Comparison of ENCODE assay signal across 11 cellular contexts in the genomic region with DNA sequence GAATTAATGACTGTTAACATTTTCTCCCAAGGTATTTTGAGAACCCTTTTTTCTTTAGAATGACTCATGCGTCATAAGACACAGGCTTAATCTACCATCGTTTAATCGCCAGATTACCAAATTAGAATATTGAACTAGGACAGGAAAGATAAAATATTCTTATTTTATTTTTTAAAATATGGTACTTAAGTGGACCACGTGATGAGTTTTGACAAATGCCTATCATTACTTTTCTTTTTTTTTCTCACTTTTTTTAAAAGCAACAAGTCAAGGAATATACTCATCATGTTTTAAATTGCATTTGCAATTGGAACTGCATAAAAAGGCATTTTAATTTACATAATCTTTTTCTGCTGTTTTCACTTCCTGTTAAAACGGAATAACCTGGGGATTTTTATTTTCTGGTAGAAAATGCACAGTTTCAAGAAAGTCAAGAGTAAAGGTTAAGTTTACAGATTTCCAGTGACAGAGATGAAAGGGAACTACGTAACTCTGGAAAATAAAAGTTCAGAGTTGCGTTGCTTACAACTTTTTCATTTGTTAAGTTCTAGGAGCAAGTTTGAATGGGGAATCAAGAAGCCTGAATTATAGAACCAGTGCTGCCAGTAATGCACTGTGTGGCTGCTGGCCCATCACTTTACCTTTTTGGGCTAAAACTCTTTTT. TPM values are rescaled to one million over a fixed set of nuclear protein-coding genes. Genes with fewer than 3 reads are reported as not detected.
A peak's percentile ranks its signal among the peaks of the same experiment; 100 is the strongest.
DNase-seq lines count a peak whose midpoint lies in the region; ATAC-seq, FAIRE-seq and TF ChIP-seq lines count a peak whose summit lies in the region.
"Had no signal": no experiment of that assay in that cellular context is flagged by ENCODE, and none has a peak within 500 bp of the region (broad histone marks: within the 10 kb centered on the region; RNA-seq: fewer than 3 reads in every experiment).

No MANE protein-coding gene starts in this region.

- peak overlapping the region; percentile 0 to 78 (median 59); a peak in 14 of 22 replicates for H3K4me2 ChIP-seq in BLaER1 treated with 17β-estradiol and CSF1 and Interleukin-3, amounts not matched to agents 10 nM and 100 nM
- H3K4me2 ChIP-seq in astrocyte (ENCODE audit: low read length): no peak overlapping the region

- H3K27me3 ChIP-seq in BLaER1 treated with 17β-estradiol and CSF1 and Interleukin-3, amounts not matched to agents 10 nM and 100 nM: no peaks in the 10 kb centered on the region
- H3K27me3 ChIP-seq in astrocyte (ENCODE audit: insufficient read depth, low read length): no peaks in the 10 kb centered on the region

- H3K9ac ChIP-seq in BLaER1 treated with 17β-estradiol and CSF1 and Interleukin-3, amounts not matched to agents 10 nM and 100 nM: no peak overlapping the region
- no peak overlapping the region for H3K9ac ChIP-seq in astrocyte (ENCODE audit: low read length)

- TF ChIP-seq CTCF in astrocyte (IDR thresholded peaks at IDR 0.05; ENCODE audit: insufficient read depth, low read depth, low read length): no peak

- peaks cover 16 to 47% (median 32%) of the 10 kb centered on the region in 11 experiments; a peak in 21 of 22 replicates for H4K20me1 ChIP-seq in BLaER1 treated with 17β-estradiol and CSF1 and Interleukin-3, amounts not matched to agents 10 nM and 100 nM
- H4K20me1 ChIP-seq in astrocyte (ENCODE audit: insufficient read depth, low read length): peaks cover 28% of the 10 kb centered on the region

- peaks cover 5% of the 10 kb centered on the region for H3K9me3 Mint-ChIP-seq in astrocyte (ENCODE audit: unreplicated experiment)

- peak overlapping the region in 1 of 11 experiments; percentile 0; a peak in 1 of 22 replicates for H3K27ac ChIP-seq in BLaER1 treated with 17β-estradiol and CSF1 and Interleukin-3, amounts not matched to agents 10 nM and 100 nM
- H3K27ac ChIP-seq in astrocyte (ENCODE audit: low read depth, low read length): no peak overlapping the region

- no peak for FAIRE-seq in astrocyte (lab: Jason Lieb, UNC)

- peaks cover 61 to 75% (median 68%) of the 10 kb centered on the region in 10 experiments for H3K4me1 ChIP-seq in BLaER1 treated with 17β-estradiol and CSF1 and Interleukin-3, amounts not matched to agents 10 nM and 100 nM
- H3K4me1 ChIP-seq in astrocyte (ENCODE audit: insufficient read depth, low read length): peaks cover 26% of the 10 kb centered on the region

- H3K79me2 ChIP-seq in astrocyte (ENCODE audit: insufficient read depth, low read length): peaks cover 27% of the 10 kb centered on the region

- peak; percentile 30 for ATAC-seq in GM19043 (IDR thresholded peaks at IDR 0.05; ENCODE audit: low read depth, unreplicated experiment)
- peak; percentile 44 for ATAC-seq in HG03354 (IDR thresholded peaks at IDR 0.05; ENCODE audit: poor library complexity, severe bottlenecking, unreplicated experiment)
- no peak for ATAC-seq in GM21381 (IDR thresholded peaks at IDR 0.05; ENCODE audit: unreplicated experiment)
- ATAC-seq: left ventricle myocardium superior had no signal

- H3K9me3 ChIP-seq in BLaER1 treated with 17β-estradiol and CSF1 and Interleukin-3, amounts not matched to agents 10 nM and 100 nM (replicated peaks in 1 of 11): no peaks in the 10 kb centered on the region
- H3K9me3 ChIP-seq in astrocyte (ENCODE audit: insufficient read depth, low read depth, low read length): no peaks in the 10 kb centered on the region

- H3K36me3 ChIP-seq in BLaER1 treated with 17β-estradiol and CSF1 and Interleukin-3, amounts not matched to agents 10 nM and 100 nM: peaks cover 23 to 30% (median 26%) of the 10 kb centered on the region in 11 experiments
- no peaks in the 10 kb centered on the region for H3K36me3 ChIP-seq in astrocyte (ENCODE audit: insufficient read depth, low read length)

- H3K4me1 Mint-ChIP-seq in astrocyte (ENCODE audit: low read depth, unreplicated experiment): peaks cover 74% of the 10 kb centered on the region

- H3K36me3 Mint-ChIP-seq in astrocyte (ENCODE audit: low read depth, unreplicated experiment): peaks cover 26% of the 10 kb centered on the region

- DNase-seq in astrocyte (ENCODE audit: low read depth): no peak
- DNase-seq in inferior parietal cortex (ENCODE audit: extremely low spot score): no peak
- no peak for DNase-seq in HuH-7.5 (ENCODE audit: low spot score)
- no peak for DNase-seq in effector CD8-positive, alpha-beta T cell (lab: John Stamatoyannopoulos, UW)
- DNase-seq: left ventricle myocardium superior, NCI-H1436 had no signal

- H3K27me3 Mint-ChIP-seq in astrocyte (ENCODE audit: low read depth, unreplicated experiment): no peaks in the 10 kb centered on the region

- H3K27ac Mint-ChIP-seq in astrocyte (ENCODE audit: unreplicated experiment): peak overlapping the region; percentile 29

- no peak overlapping the region for H3K4me3 ChIP-seq in BLaER1 treated with 17β-estradiol and CSF1 and Interleukin-3, amounts not matched to agents 10 nM and 100 nM
- H3K4me3 ChIP-seq in astrocyte (ENCODE audit: insufficient read depth, low read depth, low read length): no peak overlapping the region

- no peak overlapping the region for H3K4me3 Mint-ChIP-seq in astrocyte (ENCODE audit: unreplicated experiment)

- H2AFZ ChIP-seq in astrocyte (ENCODE audit: low read depth, low read length): no peak overlapping the region

RNA-seq across cellular contexts. Expression of gene SIAH2, which starts 23.6 kb away (rescaled TPM):
- total RNA-seq in astrocyte: 39.3 and 46.2 TPM in 2 replicates

RNA-seq across cellular contexts. Expression of gene ERICH6, which starts 35.6 kb away (rescaled TPM):
- total RNA-seq in astrocyte: 0.09 TPM in 1 of 2 replicates, not detected in the other
- total RNA-seq: left ventricle myocardium superior, renal cortical epithelial cell had no signal
